1 cellular context compared by ENCODE assay signal in the genomic region with DNA sequence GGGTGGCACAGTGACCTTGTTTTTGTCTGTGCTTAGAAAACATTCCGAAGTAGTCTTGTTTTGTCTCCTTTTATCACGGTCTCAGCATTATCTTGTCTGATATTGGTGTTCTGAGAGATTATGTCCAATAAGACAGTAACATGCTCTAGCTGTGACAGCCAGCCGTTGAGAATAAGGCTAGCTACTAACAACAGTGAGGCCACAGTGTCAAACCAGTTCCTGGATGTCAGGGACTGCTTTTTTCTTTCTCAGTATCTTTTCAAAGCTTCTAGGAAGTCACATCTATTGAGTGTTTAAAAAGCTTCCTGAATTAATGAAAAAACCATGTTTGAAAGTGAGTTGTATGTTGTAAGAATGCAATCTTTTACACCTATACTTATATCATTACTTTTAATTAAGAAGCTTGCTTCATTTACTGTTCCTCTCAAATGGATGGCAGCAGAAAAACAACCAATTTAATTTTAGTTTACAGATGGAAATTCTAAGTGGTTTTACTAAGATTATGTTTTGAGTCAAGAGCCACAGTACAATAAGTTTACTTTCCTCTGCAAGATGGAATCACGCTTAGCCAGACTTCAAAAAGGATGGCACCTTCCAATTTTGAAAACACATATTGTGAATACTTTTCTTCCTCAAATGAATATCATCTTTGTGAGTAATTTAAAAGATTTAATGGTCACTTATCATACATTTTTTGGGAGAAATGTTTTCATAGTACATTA.
TF ChIP-seq lines count a peak whose summit lies in the region.

No MANE protein-coding gene starts in this region.

TF ChIP-seq in K562, 482 proteins besides CTCF, POLR2A, EP300 and RAD21 (continued from another document):
- TF ChIP-seq, protein P1, sequence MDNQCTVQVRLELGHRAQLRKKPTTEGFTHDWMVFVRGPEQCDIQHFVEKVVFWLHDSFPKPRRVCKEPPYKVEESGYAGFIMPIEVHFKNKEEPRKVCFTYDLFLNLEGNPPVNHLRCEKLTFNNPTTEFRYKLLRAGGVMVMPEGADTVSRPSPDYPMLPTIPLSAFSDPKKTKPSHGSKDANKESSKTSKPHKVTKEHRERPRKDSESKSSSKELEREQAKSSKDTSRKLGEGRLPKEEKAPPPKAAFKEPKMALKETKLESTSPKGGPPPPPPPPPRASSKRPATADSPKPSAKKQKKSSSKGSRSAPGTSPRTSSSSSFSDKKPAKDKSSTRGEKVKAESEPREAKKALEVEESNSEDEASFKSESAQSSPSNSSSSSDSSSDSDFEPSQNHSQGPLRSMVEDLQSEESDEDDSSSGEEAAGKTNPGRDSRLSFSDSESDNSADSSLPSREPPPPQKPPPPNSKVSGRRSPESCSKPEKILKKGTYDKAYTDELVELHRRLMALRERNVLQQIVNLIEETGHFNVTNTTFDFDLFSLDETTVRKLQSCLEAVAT (IDR thresholded peaks at IDR 0.05): no peak
- TF ChIP-seq GATAD2B (IDR thresholded peaks at IDR 0.05; ENCODE audit: borderline replicate concordance) (no peak), NFATC3 (IDR thresholded peaks at IDR 0.05) (no peak), SMARCA4 (IDR thresholded peaks at IDR 0.05) (no peak), ZNF197 (CRISPR knock-in tag; IDR thresholded peaks at IDR 0.05; ENCODE audit: low read depth) (no peak), KDM4B (IDR thresholded peaks at IDR 0.05; ENCODE audit: borderline replicate concordance in 2 of 2, low read depth in 1 of 2) (no peak), ZNF274 (IDR thresholded peaks at IDR 0.05; ENCODE audit: borderline replicate concordance, low read depth, low read length) (no peak), GTF2F1 (IDR thresholded peaks at IDR 0.05; ENCODE audit: low read depth, low read length) (no peak), TRIM24 (IDR thresholded peaks at IDR 0.05) (no peak), CHD4 (IDR thresholded peaks at IDR 0.05; ENCODE audit: insufficient read depth, insufficient replicate concordance, low read depth, low read length, poor library complexity, severe bottlenecking) (no peak)
- TF ChIP-seq, protein P2, sequence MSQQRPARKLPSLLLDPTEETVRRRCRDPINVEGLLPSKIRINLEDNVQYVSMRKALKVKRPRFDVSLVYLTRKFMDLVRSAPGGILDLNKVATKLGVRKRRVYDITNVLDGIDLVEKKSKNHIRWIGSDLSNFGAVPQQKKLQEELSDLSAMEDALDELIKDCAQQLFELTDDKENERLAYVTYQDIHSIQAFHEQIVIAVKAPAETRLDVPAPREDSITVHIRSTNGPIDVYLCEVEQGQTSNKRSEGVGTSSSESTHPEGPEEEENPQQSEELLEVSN (IDR thresholded peaks at IDR 0.05; ENCODE audit: borderline replicate concordance in 1 of 2, extremely low read depth in 1 of 2, insufficient read depth in 1 of 2, insufficient read length in 1 of 2, low read depth in 1 of 2, low read length in 1 of 2, poor library complexity in 1 of 2, severe bottlenecking in 1 of 2): no peak
- TF ChIP-seq, protein P3, sequence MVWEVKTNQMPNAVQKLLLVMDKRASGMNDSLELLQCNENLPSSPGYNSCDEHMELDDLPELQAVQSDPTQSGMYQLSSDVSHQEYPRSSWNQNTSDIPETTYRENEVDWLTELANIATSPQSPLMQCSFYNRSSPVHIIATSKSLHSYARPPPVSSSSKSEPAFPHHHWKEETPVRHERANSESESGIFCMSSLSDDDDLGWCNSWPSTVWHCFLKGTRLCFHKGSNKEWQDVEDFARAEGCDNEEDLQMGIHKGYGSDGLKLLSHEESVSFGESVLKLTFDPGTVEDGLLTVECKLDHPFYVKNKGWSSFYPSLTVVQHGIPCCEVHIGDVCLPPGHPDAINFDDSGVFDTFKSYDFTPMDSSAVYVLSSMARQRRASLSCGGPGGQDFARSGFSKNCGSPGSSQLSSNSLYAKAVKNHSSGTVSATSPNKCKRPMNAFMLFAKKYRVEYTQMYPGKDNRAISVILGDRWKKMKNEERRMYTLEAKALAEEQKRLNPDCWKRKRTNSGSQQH (CRISPR knock-in tag; IDR thresholded peaks at IDR 0.05): no peak
- TF ChIP-seq, protein P4, sequence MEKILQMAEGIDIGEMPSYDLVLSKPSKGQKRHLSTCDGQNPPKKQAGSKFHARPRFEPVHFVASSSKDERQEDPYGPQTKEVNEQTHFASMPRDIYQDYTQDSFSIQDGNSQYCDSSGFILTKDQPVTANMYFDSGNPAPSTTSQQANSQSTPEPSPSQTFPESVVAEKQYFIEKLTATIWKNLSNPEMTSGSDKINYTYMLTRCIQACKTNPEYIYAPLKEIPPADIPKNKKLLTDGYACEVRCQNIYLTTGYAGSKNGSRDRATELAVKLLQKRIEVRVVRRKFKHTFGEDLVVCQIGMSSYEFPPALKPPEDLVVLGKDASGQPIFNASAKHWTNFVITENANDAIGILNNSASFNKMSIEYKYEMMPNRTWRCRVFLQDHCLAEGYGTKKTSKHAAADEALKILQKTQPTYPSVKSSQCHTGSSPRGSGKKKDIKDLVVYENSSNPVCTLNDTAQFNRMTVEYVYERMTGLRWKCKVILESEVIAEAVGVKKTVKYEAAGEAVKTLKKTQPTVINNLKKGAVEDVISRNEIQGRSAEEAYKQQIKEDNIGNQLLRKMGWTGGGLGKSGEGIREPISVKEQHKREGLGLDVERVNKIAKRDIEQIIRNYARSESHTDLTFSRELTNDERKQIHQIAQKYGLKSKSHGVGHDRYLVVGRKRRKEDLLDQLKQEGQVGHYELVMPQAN (IDR thresholded peaks at IDR 0.05; ENCODE audit: borderline replicate concordance): no peak
